Comparison of ENCODE assay signal across 32 cellular contexts in the genomic region with DNA sequence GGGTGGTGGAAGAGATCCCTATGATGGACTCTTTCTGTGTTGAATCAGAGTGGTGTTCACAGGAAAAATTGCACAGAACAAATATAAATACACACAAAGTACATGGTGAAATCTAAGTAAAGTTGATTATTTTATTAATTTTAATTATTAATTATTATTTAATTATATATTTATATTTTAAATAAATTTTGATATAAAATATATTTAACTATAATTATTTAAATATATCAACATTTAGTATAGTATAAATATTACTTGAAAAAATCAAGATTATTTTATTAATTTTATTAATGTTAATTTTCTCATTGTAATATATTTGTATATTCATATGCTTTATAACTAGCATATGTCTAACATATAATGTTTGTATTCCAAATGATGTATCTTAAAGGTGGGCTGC. TPM values are rescaled to one million over a fixed set of nuclear protein-coding genes. Genes with fewer than 3 reads are reported as not detected.
"Had no signal": no experiment of that assay in that cellular context is flagged by ENCODE, and none has a peak within 500 bp of the region (broad histone marks: within the 10 kb centered on the region; RNA-seq: fewer than 3 reads in every experiment).

No MANE protein-coding gene starts in this region.

- H3K4me3 ChIP-seq: esophagus squamous epithelium had no signal

- H3K4me1 Mint-ChIP-seq: activated T-helper 17 cell treated with anti-CD3 and anti-CD28 coated beads, Interleukin-2, amount 50 U/mL, for 72 hours; central memory CD8-positive, alpha-beta T cell had no signal

- H3K27ac Mint-ChIP-seq: activated CD4-positive, alpha-beta T cell treated with anti-CD3 and anti-CD28 coated beads, Interleukin-2, amount 10 ng/mL, durations not matched to agents 7 days and 5 days; activated CD8-positive, alpha-beta T cell treated with anti-CD3 and anti-CD28 coated beads for 36 hours; activated naive CD8-positive, alpha-beta T cell; activated T-helper 17 cell treated with anti-CD3 and anti-CD28 coated beads, Interleukin-2, amount 50 U/mL, for 72 hours; effector memory CD8-positive, alpha-beta T cell; T-helper 17 cell; T-helper 2 cell treated with Interferon-gamma antibody and Interleukin-4, amounts not matched to agents 5 μg/mL and 100 μg/mL, for 36 hours had no signal

- ATAC-seq: activated CD8-positive, alpha-beta T cell treated with anti-CD3 and anti-CD28 coated beads for 36 hours; activated T-cell treated with anti-CD3 and anti-CD28 coated beads, Interleukin-2, amount 50 U/mL, for 4 hours; activated T-helper 17 cell treated with anti-CD3 and anti-CD28 coated beads, Interleukin-2, amount 50 U/mL, for 72 hours; effector memory CD8-positive, alpha-beta T cell; T-helper 17 cell had no signal

- H3K27me3 ChIP-seq: brain microvascular endothelial cell, esophagus squamous epithelium had no signal

- H3K4me3 Mint-ChIP-seq: activated CD4-positive, alpha-beta T cell treated with anti-CD3 and anti-CD28 coated beads, Interleukin-2, amount 10 ng/mL, durations not matched to agents 7 days and 5 days; activated CD8-positive, alpha-beta T cell treated with anti-CD3 and anti-CD28 coated beads for 36 hours; activated naive CD8-positive, alpha-beta T cell; activated T-cell treated with anti-CD3 and anti-CD28 coated beads, Interleukin-2, amount 50 U/mL, for 4 hours; activated T-helper 17 cell treated with anti-CD3 and anti-CD28 coated beads, Interleukin-2, amount 50 U/mL, for 72 hours; central memory CD8-positive, alpha-beta T cell; effector memory CD8-positive, alpha-beta T cell; T-helper 17 cell; T-helper 2 cell treated with Interferon-gamma antibody and Interleukin-4, amounts not matched to agents 5 μg/mL and 100 μg/mL, for 36 hours had no signal

- H3K9me3 Mint-ChIP-seq: activated CD4-positive, alpha-beta T cell treated with anti-CD3 and anti-CD28 coated beads, Interleukin-2, amount 10 ng/mL, durations not matched to agents 7 days and 5 days; activated CD8-positive, alpha-beta T cell treated with anti-CD3 and anti-CD28 coated beads for 36 hours; activated T-cell treated with anti-CD3 and anti-CD28 coated beads, Interleukin-2, amount 50 U/mL, for 4 hours; activated T-helper 17 cell treated with anti-CD3 and anti-CD28 coated beads, Interleukin-2, amount 50 U/mL, for 72 hours; central memory CD8-positive, alpha-beta T cell; T-helper 2 cell treated with Interferon-gamma antibody and Interleukin-4, amounts not matched to agents 5 μg/mL and 100 μg/mL, for 36 hours had no signal

- H3K27me3 Mint-ChIP-seq: activated CD4-positive, alpha-beta T cell treated with anti-CD3 and anti-CD28 coated beads, Interleukin-2, amount 10 ng/mL, durations not matched to agents 7 days and 5 days; activated CD8-positive, alpha-beta T cell treated with anti-CD3 and anti-CD28 coated beads for 36 hours; activated naive CD8-positive, alpha-beta T cell; activated T-helper 17 cell treated with anti-CD3 and anti-CD28 coated beads, Interleukin-2, amount 50 U/mL, for 72 hours; central memory CD8-positive, alpha-beta T cell; effector memory CD8-positive, alpha-beta T cell; T-helper 17 cell had no signal

- H3K36me3 Mint-ChIP-seq: activated naive CD8-positive, alpha-beta T cell had no signal

- DNase-seq: activated CD4-positive, alpha-beta T cell treated with anti-CD3 and anti-CD28 coated beads for 1 hour; activated CD4-positive, alpha-beta T cell treated with anti-CD3 and anti-CD28 coated beads for 4 hours; activated CD4-positive, alpha-beta T cell treated with anti-CD3 and anti-CD28 coated beads, Interleukin-2, amount 10 ng/mL, durations not matched to agents 7 days and 5 days; activated CD4-positive, alpha-beta T cell treated with anti-CD3 and anti-CD28 coated beads, Interleukin-2, amount 50 U/mL, for 4 hours; activated CD8-positive, alpha-beta memory T cell treated with anti-CD3 and anti-CD28 coated beads for 24 hours; activated CD8-positive, alpha-beta T cell treated with anti-CD3 and anti-CD28 coated beads for 36 hours; activated effector memory CD4-positive, alpha-beta T cell treated with Interleukin-2 at 50 U/mL for 16 hours; activated gamma-delta T cell treated with Interleukin-2 at 50 U/mL for 16 hours; activated naive CD4-positive, alpha-beta T cell treated with anti-CD3 and anti-CD28 coated beads, Interleukin-2, amount 50 U/mL, for 16 hours; activated naive CD4-positive, alpha-beta T cell treated with Interleukin-2 at 50 U/mL for 16 hours; activated T-cell treated with anti-CD3 and anti-CD28 coated beads, Interleukin-2, amount 50 U/mL, for 4 hours; amniotic stem cell; anterior cingulate cortex; brain microvascular endothelial cell; cortex of kidney; dermis blood vessel endothelial cell; effector CD4-positive, alpha-beta T cell; effector memory CD8-positive, alpha-beta T cell; esophagus squamous epithelium; foreskin melanocyte; head of caudate nucleus; T-helper 1 cell; T-helper 17 cell; T1000 had no signal

- H3K9me3 ChIP-seq: esophagus squamous epithelium had no signal

- FAIRE-seq: astrocyte, bronchial epithelial cell, endothelial cell of umbilical vein had no signal

- H3K4me1 ChIP-seq: esophagus squamous epithelium had no signal

- H3K27ac ChIP-seq: brain microvascular endothelial cell, epithelial cell of prostate, esophagus squamous epithelium had no signal

- H3K36me3 ChIP-seq: brain microvascular endothelial cell, esophagus squamous epithelium had no signal

RNA-seq across cellular contexts. Expression of a gene that starts 11.3 kb away (rescaled TPM):
- total RNA-seq: endothelial cell of umbilical vein had no signal
- polyA plus RNA-seq: endothelial cell of umbilical vein had no signal
